Comparison of ENCODE assay signal across 15 cellular contexts in genomic region chr2:236572482-236572881, GRCh38. TPM values are rescaled to one million over a fixed set of nuclear protein-coding genes. Genes with fewer than 3 reads are reported as not detected.
DNase-seq lines count a peak whose midpoint lies in the region; ATAC-seq, FAIRE-seq and TF ChIP-seq lines count a peak whose summit lies in the region.
"Had no signal": no experiment of that assay in that cellular context is flagged by ENCODE, and none has a peak within 500 bp of the region (broad histone marks: within the 10 kb centered on the region; RNA-seq: fewer than 3 reads in every experiment).

No MANE protein-coding gene starts in this region.

- CTCF ChIA-PET in MCF 10A (lab: Yijun Ruan, JAX) = no interaction called here

- TF ChIP-seq POLR2A in gastrocnemius medialis (IDR thresholded peaks at IDR 0.05) = peak in 1 of 2 donors; percentile 20

- H3K9me3 Mint-ChIP-seq in immature natural killer cell (no peaks in the 10 kb centered on the region), MCF 10A (ENCODE audit: unreplicated experiment) (no peaks in the 10 kb centered on the region)
- H3K9me3 Mint-ChIP-seq in effector memory CD8-positive, alpha-beta T cell = no peaks in the 10 kb centered on the region

- POLR2A ChIA-PET in MCF 10A (lab: Yijun Ruan, JAX) = no interaction called here

- TF ChIP-seq CTCF in LNCaP clone FGC (IDR thresholded peaks at IDR 0.05; ENCODE audit: control insufficient read depth, extremely low read depth, insufficient read depth) (no peak), bronchial epithelial cell (IDR thresholded peaks at IDR 0.05; ENCODE audit: insufficient read depth, low read length, severe bottlenecking) (no peak), gastrocnemius medialis (IDR thresholded peaks at IDR 0.05 in 4 of 5, conservative IDR thresholded peaks at IDR 0.05 in 1 of 5) (no peak), MCF 10A (IDR thresholded peaks at IDR 0.05; ENCODE audit: unreplicated experiment) (no peak)

- FAIRE-seq in bronchial epithelial cell (lab: Jason Lieb, UNC) = no peak
- FAIRE-seq: kidney, TTC549, urothelium cell line had no signal

- H3K4me3 ChIP-seq in LNCaP clone FGC (ENCODE audit: low read depth, low read length) (peak overlapping the region; percentile 80), bronchial epithelial cell (ENCODE audit: low read depth, low read length) (peak overlapping the region; percentile 0), gastrocnemius medialis (peak overlapping the region; percentile 9 to 60 (median 40))
- H3K4me3 ChIP-seq: ovary had no signal

- in situ Hi-C loops in gastrocnemius medialis (cut with MboI; ENCODE audit: low sequenced_read_pairs in 4 of 4) = no loop called here

- H3K27ac ChIP-seq in gastrocnemius medialis = peak overlapping the region; percentile 76 to 80 (median 77)
- H3K27ac ChIP-seq: C4-2B, ovary had no signal

- ATAC-seq in gastrocnemius medialis = peak in 1 of 2 donors; percentile 15
- no peak for ATAC-seq in effector memory CD8-positive, alpha-beta T cell (replicated peaks)
- ATAC-seq in HG03175 (IDR thresholded peaks at IDR 0.05; ENCODE audit: unreplicated experiment) = no peak

- BruUV-seq in MCF 10A (replicated peaks; lab: Mats Ljungman, UMichigan) = no TSS peak

- H3K9me3 ChIP-seq in gastrocnemius medialis = no peaks in the 10 kb centered on the region
- H3K9me3 ChIP-seq: ovary had no signal

- peaks cover 0 to 5% (median 1%) of the 10 kb centered on the region in 3 donors for H3K27me3 Mint-ChIP-seq in immature natural killer cell (ENCODE audit: low read depth in 3 of 3)
- no peaks in the 10 kb centered on the region for H3K27me3 Mint-ChIP-seq in MCF 10A (ENCODE audit: insufficient read depth, unreplicated experiment)
- H3K27me3 Mint-ChIP-seq in effector memory CD8-positive, alpha-beta T cell = no peaks in the 10 kb centered on the region

- H3K4me3 Mint-ChIP-seq in immature natural killer cell = no peak overlapping the region
- H3K4me3 Mint-ChIP-seq in MCF 10A (ENCODE audit: unreplicated experiment) = no peak overlapping the region
- no peak overlapping the region for H3K4me3 Mint-ChIP-seq in effector memory CD8-positive, alpha-beta T cell

- DNase-seq in LNCaP clone FGC (ENCODE audit: low read depth) (no peak), bronchial epithelial cell (ENCODE audit: low read depth) (no peak), iPS-NIHi11 (ENCODE audit: low spot score) (peak; percentile 43), gastrocnemius medialis (peak in 1 of 2 donors; percentile 47), immature natural killer cell (no peak), MCF 10A (ENCODE audit: unreplicated experiment) (no peak)
- no peak for DNase-seq in effector memory CD8-positive, alpha-beta T cell
- DNase-seq: activated CD8-positive, alpha-beta memory T cell treated with anti-CD3 and anti-CD28 coated beads, Interleukin-2, amount 50 U/mL, for 48 hours; GF-D8; kidney had no signal

- H3K36me3 Mint-ChIP-seq in immature natural killer cell (peaks cover 0 to 11% (median 0%) of the 10 kb centered on the region in 3 donors), MCF 10A (ENCODE audit: insufficient read depth, unreplicated experiment) (no peaks in the 10 kb centered on the region)
- H3K36me3 Mint-ChIP-seq in effector memory CD8-positive, alpha-beta T cell (ENCODE audit: insufficient read depth) = peaks cover 12% of the 10 kb centered on the region

- peaks cover 40 to 64% of the 10 kb centered on the region in 2 donors for H3K4me1 ChIP-seq in gastrocnemius medialis

- no peak overlapping the region for H3K27ac Mint-ChIP-seq in immature natural killer cell
- H3K27ac Mint-ChIP-seq in MCF 10A (ENCODE audit: low read depth, unreplicated experiment) = no peak overlapping the region
- H3K27ac Mint-ChIP-seq in effector memory CD8-positive, alpha-beta T cell = no peak overlapping the region

- H3K4me1 Mint-ChIP-seq in immature natural killer cell (peaks cover 44 to 52% of the 10 kb centered on the region in 2 donors), MCF 10A (ENCODE audit: insufficient read depth, unreplicated experiment) (peaks cover 6% of the 10 kb centered on the region)
- peaks cover 20 to 24% of the 10 kb centered on the region in 2 donors for H3K4me1 Mint-ChIP-seq in effector memory CD8-positive, alpha-beta T cell (ENCODE audit: low read depth in 2 of 2)

- no peaks in the 10 kb centered on the region for H3K27me3 ChIP-seq in bronchial epithelial cell (ENCODE audit: control insufficient read depth, insufficient read depth, low read length)
- H3K27me3 ChIP-seq in gastrocnemius medialis = no peaks in the 10 kb centered on the region
- H3K27me3 ChIP-seq: ovary had no signal

- H3K36me3 ChIP-seq in bronchial epithelial cell (ENCODE audit: control insufficient read depth, insufficient read depth, low read length) = peaks cover 2% of the 10 kb centered on the region
- H3K36me3 ChIP-seq in gastrocnemius medialis = no peaks in the 10 kb centered on the region
- H3K36me3 ChIP-seq: ovary had no signal

- intact Hi-C loops in gastrocnemius medialis (cut with DNase I; ENCODE audit: low total_unique reads) (loop anchor here (2.0 to 5.0 kb wide), 4 partner anchors 70 to 416 kb away; no protein-coding TSS in a partner anchor), MCF 10A (cut with micrococcal nuclease) (no loop called here)

RNA-seq across cellular contexts. Expression of gene ACKR3, which starts 2.9 kb away (rescaled TPM):
- total RNA-seq in bronchial epithelial cell (17.9 and 22.0 TPM in 2 replicates), gastrocnemius medialis (10 to 100 TPM in 2 of 4 donors, 1 to 10 TPM in 2; 7.1 to 55.0 (median 15.2) TPM), MCF 10A (2022) (0.29 and 0.61 TPM in 2 replicates)
- polyA plus RNA-seq in immature natural killer cell = 1 to 10 TPM; 3.1 to 7.8 (median 5.9) TPM

Comparison
In these comparisons a context has a peak if more than half of its experiments do, and no peak if none do; other contexts are left out.
1. H3K4me3 ChIP-seq: peak in every context shown above with its lines; median percentile 80 in LNCaP clone FGC; 40 in gastrocnemius medialis; 0 in bronchial epithelial cell.